ENCODE assay signal across 20 cellular contexts in genomic region chr12:87853448-87854003, GRCh38.
DNase-seq lines count a peak whose midpoint lies in the region; ATAC-seq and TF ChIP-seq lines count a peak whose summit lies in the region.
"Had no signal": no experiment of that assay in that cellular context is flagged by ENCODE, and none has a peak within 500 bp of the region (broad histone marks: within the 10 kb centered on the region; RNA-seq: fewer than 3 reads in every experiment).

No MANE protein-coding gene starts in this region.

- no peaks in the 10 kb centered on the region for H3K4me1 Mint-ChIP-seq in endothelial cell (ENCODE audit: unreplicated experiment)
- H3K4me1 Mint-ChIP-seq: B cell had no signal

- ATAC-seq in left colon (no peak), GM19328 (IDR thresholded peaks at IDR 0.05; ENCODE audit: unreplicated experiment) (no peak)
- ATAC-seq: Right ventricle myocardium inferior had no signal

- H3K36me3 Mint-ChIP-seq in endothelial cell (ENCODE audit: low read depth, unreplicated experiment) = no peaks in the 10 kb centered on the region

- peak; percentile 5 for DNase-seq in HEK293T (ENCODE audit: extremely low spot score)
- peak; percentile 61 for DNase-seq in SK-MEL-5 (ENCODE audit: low read depth, low spot score)
- peak; percentile 6 for DNase-seq in left kidney (ENCODE audit: low read depth, low spot score)
- no peak for DNase-seq in left colon
- no peak for DNase-seq in hippocampal formation (lab: John Stamatoyannopoulos, UW)
- no peak for DNase-seq in endothelial cell (ENCODE audit: low spot score)
- DNase-seq: DMS53, GDM1, IMR-90, NCI-H1105 treated with DMSO at 0.1 percent for 48 hours, NCI-H2029 treated with DMSO at 0.1 percent for 48 hours, NCI-H345, NCI-H524 treated with DMSO at 0.1 percent for 48 hours, NCI-H82 had no signal

- in situ Hi-C loops in SK-MEL-5 (cut with HindIII; ENCODE audit: low pct_unique_long_range_greater_than_20kb, low sequenced_read_pairs) = no loop called here

- no peak overlapping the region for H3K27ac ChIP-seq in C4-2B
- H3K27ac ChIP-seq: KMS-11, SJSA1 had no signal

- TF ChIP-seq CTCF in C4-2B (conservative IDR thresholded peaks at IDR 0.05) = peak; percentile 8; the same call in 1 of the 2 replicates
- TF ChIP-seq CTCF in endothelial cell (IDR thresholded peaks at IDR 0.05; ENCODE audit: unreplicated experiment) = no peak

- POLR2A ChIA-PET in HEK293T (lab: Yijun Ruan, JAX) = no interaction called here

- no peaks in the 10 kb centered on the region for H3K9me3 Mint-ChIP-seq in endothelial cell (ENCODE audit: unreplicated experiment)

- CTCF ChIA-PET in HEK293T (lab: Yijun Ruan, JAX) = interaction anchor here (0.7 kb wide), 1 partner anchor 99 kb away, joined by 3 read pairs; no protein-coding TSS in a partner anchor

- H3K27me3 Mint-ChIP-seq in endothelial cell (ENCODE audit: unreplicated experiment) = no peaks in the 10 kb centered on the region
- H3K27me3 Mint-ChIP-seq: B cell had no signal

- H3K27ac Mint-ChIP-seq in endothelial cell (ENCODE audit: unreplicated experiment) = no peak overlapping the region
- H3K27ac Mint-ChIP-seq: B cell had no signal

- no peak overlapping the region for H3K4me3 Mint-ChIP-seq in endothelial cell (ENCODE audit: unreplicated experiment)
- H3K4me3 Mint-ChIP-seq: B cell had no signal

- intact Hi-C loops in left colon (cut with DNase I, micrococcal nuclease) = no loop called here

TF ChIP-seq in HEK293T, 16 proteins besides CTCF, POLR2A, EP300 and RAD21:
- no peak for TF ChIP-seq LEF1 (IDR thresholded peaks at IDR 0.05; ENCODE audit: borderline replicate concordance)
- no peak for TF ChIP-seq SP1 (IDR thresholded peaks at IDR 0.05)
- TF ChIP-seq SUZ12 (IDR thresholded peaks at IDR 0.05) = no peak
- TF ChIP-seq ZNF384 (IDR thresholded peaks at IDR 0.05) = no peak
- TF ChIP-seq ARNT (IDR thresholded peaks at IDR 0.05) = no peak
TF ChIP-seq in HEK293T: peak in this region for 0.

Comparison
In these comparisons a context has a peak if more than half of its experiments do, and no peak if none do; other contexts are left out.
1. DNase-seq: peak in HEK293T (single experiment), SK-MEL-5 (single experiment) and left kidney (single experiment); none in left colon (0 of 2), hippocampal formation (0 of 2) and endothelial cell (single experiment).